Comparison of ENCODE assay signal across 25 cellular contexts in the genomic region with DNA sequence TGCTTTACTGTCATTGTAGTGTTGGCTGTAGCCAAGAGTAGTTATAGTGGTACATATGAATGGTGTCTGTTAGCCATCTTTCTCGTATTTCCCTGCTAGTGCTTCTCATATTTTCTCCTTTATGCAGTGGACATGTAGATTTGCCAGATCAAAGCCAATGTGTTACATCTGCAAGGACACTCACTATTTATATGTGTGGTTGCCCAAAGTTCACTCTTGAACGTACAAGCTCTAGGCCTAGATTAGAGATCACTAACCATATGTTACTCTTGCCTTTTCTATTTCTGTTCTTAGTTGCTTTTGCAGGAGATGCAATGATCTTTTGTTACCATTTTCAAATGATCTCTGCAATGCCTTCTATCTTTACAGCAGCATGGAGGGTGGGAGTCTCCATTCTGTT.
"Had no signal": no experiment of that assay in that cellular context is flagged by ENCODE, and none has a peak within 500 bp of the region (broad histone marks: within the 10 kb centered on the region; RNA-seq: fewer than 3 reads in every experiment).

No MANE protein-coding gene starts in this region.

- FAIRE-seq: endometrium, islet of Langerhans, keratinocyte had no signal

- H3K27me3 ChIP-seq: colonic mucosa, esophagus squamous epithelium, gastrocnemius medialis, heart right ventricle, left lung had no signal

- H3K9me3 ChIP-seq: colonic mucosa, esophagus squamous epithelium, gastrocnemius medialis, lower lobe of right lung, mucosa of descending colon had no signal

- H3K36me3 ChIP-seq: colonic mucosa, esophagus squamous epithelium, gastrocnemius medialis, heart right ventricle, left lung, lower lobe of right lung had no signal

- H3K4me3 ChIP-seq: colonic mucosa, esophagus squamous epithelium, gastrocnemius medialis, heart right ventricle, left lung, lower lobe of right lung, mucosa of descending colon had no signal

- H3K27ac ChIP-seq: colonic mucosa, epithelial cell of prostate, esophagus squamous epithelium, gastrocnemius medialis, heart right ventricle, left lung, lower lobe of right lung had no signal

- DNase-seq: colonic mucosa; cortex of kidney; effector CD8-positive, alpha-beta T cell; effector memory CD8-positive, alpha-beta T cell; endodermal cell; erythroblast; esophagus squamous epithelium; foreskin fibroblast; foreskin melanocyte; gastrocnemius medialis; glutamatergic neuron; head of caudate nucleus; heart right ventricle; hippocampal formation; left cardiac atrium; left lung; left ventricle myocardium superior; lower lobe of right lung; mesenchymal stem cell; mucosa of descending colon had no signal

- ATAC-seq: effector memory CD8-positive, alpha-beta T cell; esophagus mucosa; gastrocnemius medialis; heart right ventricle; left cardiac atrium; left lung; left ventricle myocardium superior; lower lobe of right lung; mucosa of descending colon had no signal

- H3K4me1 ChIP-seq: colonic mucosa, esophagus squamous epithelium, heart right ventricle, left lung, lower lobe of right lung had no signal
